18 cellular contexts compared by ENCODE assay signal in genomic region chr2:3481011-3481400, GRCh38. TPM values are rescaled to one million over a fixed set of nuclear protein-coding genes. Genes with fewer than 3 reads are reported as not detected.
A peak's percentile ranks its signal among the peaks of the same experiment; 100 is the strongest.
DNase-seq lines count a peak whose midpoint lies in the region; ATAC-seq and TF ChIP-seq lines count a peak whose summit lies in the region.
"Had no signal": no experiment of that assay in that cellular context is flagged by ENCODE, and none has a peak within 500 bp of the region (broad histone marks: within the 10 kb centered on the region; RNA-seq: fewer than 3 reads in every experiment).

No MANE protein-coding gene starts in this region.

- H3K4me3 ChIP-seq in heart left ventricle: no peak overlapping the region
- H3K4me3 ChIP-seq in MM.1S (ENCODE audit: low read length): no peak overlapping the region
- no peak overlapping the region for H3K4me3 ChIP-seq in naive thymus-derived CD4-positive, alpha-beta T cell (ENCODE audit: low read length)

- peak; percentile 8 for DNase-seq in left ventricle myocardium superior
- DNase-seq in heart left ventricle: no peak
- no peak for DNase-seq in MM.1S
- no peak for DNase-seq in naive thymus-derived CD4-positive, alpha-beta T cell
- no peak for DNase-seq in putamen (ENCODE audit: low spot score)
- no peak for DNase-seq in Kasumi-1 (lab: John Stamatoyannopoulos, UW)
- DNase-seq in AML-193 (lab: John Stamatoyannopoulos, UW): no peak
- DNase-seq: C1 segment of cervical spinal cord, DMS79 treated with DMSO at 0.1 percent for 48 hours, GF-D8, HCEC 1CT, Karpas-422, NCI-H146, NCI-H1930, NCI-H446 treated with DMSO at 0.1 percent for 48 hours, SHP77 had no signal

- intact Hi-C loops in left ventricle myocardium superior (cut with micrococcal nuclease) (no loop called here), heart left ventricle (cut with DNase I) (no loop called here)
- intact Hi-C loops in naive thymus-derived CD4-positive, alpha-beta T cell (cut with micrococcal nuclease): no loop called here

- H3K27ac Mint-ChIP-seq in naive thymus-derived CD4-positive, alpha-beta T cell: peak overlapping the region in 8 of 9 donors; percentile 47 to 84 (median 80)

- POLR2A ChIA-PET in naive thymus-derived CD4-positive, alpha-beta T cell (lab: Charles Lee): no interaction called here

- no peak overlapping the region for H2AFZ ChIP-seq in MM.1S (ENCODE audit: low read length)

- CTCF ChIA-PET in naive thymus-derived CD4-positive, alpha-beta T cell (lab: Charles Lee): no interaction called here

- no peak for TF ChIP-seq POLR2A in heart left ventricle (IDR thresholded peaks at IDR 0.05)

- H4K20me1 ChIP-seq in MM.1S (ENCODE audit: insufficient read depth, low read length): no peaks in the 10 kb centered on the region

- H3K9ac ChIP-seq in MM.1S (ENCODE audit: low read length): no peak overlapping the region

- H3K27me3 Mint-ChIP-seq in naive thymus-derived CD4-positive, alpha-beta T cell: no peaks in the 10 kb centered on the region

- H3K79me2 ChIP-seq in MM.1S (ENCODE audit: low read length): no peaks in the 10 kb centered on the region

- H3K27me3 ChIP-seq in heart left ventricle: no peaks in the 10 kb centered on the region
- no peaks in the 10 kb centered on the region for H3K27me3 ChIP-seq in MM.1S (replicated peaks; ENCODE audit: insufficient read depth, low read length)
- no peaks in the 10 kb centered on the region for H3K27me3 ChIP-seq in naive thymus-derived CD4-positive, alpha-beta T cell (ENCODE audit: control insufficient read depth in 2 of 2, insufficient read depth in 2 of 2, low read length in 2 of 2)

- no peaks in the 10 kb centered on the region for H3K9me3 Mint-ChIP-seq in naive thymus-derived CD4-positive, alpha-beta T cell

- H3K4me2 ChIP-seq in MM.1S (ENCODE audit: low read depth, low read length): peak overlapping the region; percentile 70; the same call in 1 of the 2 replicates

- peaks cover 2 to 39% (median 26%) of the 10 kb centered on the region in 7 donors for H3K4me1 Mint-ChIP-seq in naive thymus-derived CD4-positive, alpha-beta T cell

- no peak for TF ChIP-seq CTCF in heart left ventricle (IDR thresholded peaks at IDR 0.05)
- TF ChIP-seq CTCF in MM.1S (IDR thresholded peaks at IDR 0.05; ENCODE audit: low read length): no peak

- H3K9me3 ChIP-seq in heart left ventricle (no peaks in the 10 kb centered on the region), MM.1S (replicated peaks; ENCODE audit: insufficient read depth, low read length) (no peaks in the 10 kb centered on the region)
- H3K9me3 ChIP-seq in naive thymus-derived CD4-positive, alpha-beta T cell (ENCODE audit: control insufficient read depth in 2 of 3, low read length in 3 of 3): no peaks in the 10 kb centered on the region

- peaks cover 0 to 54% (median 45%) of the 10 kb centered on the region in 9 donors for H3K36me3 ChIP-seq in heart left ventricle
- no peaks in the 10 kb centered on the region for H3K36me3 ChIP-seq in MM.1S (replicated peaks; ENCODE audit: insufficient read depth, low read length)
- H3K36me3 ChIP-seq in naive thymus-derived CD4-positive, alpha-beta T cell (ENCODE audit: control insufficient read depth in 2 of 3, insufficient read depth in 3 of 3, low read length in 3 of 3): peaks cover 0 to 46% (median 0%) of the 10 kb centered on the region in 3 experiments

- 82 to 91% (median 89%) methylated on average over 5 of the region's 5 CpGs for WGBS in heart left ventricle, 4 donors

- H3K4me1 ChIP-seq in heart left ventricle (no peaks in the 10 kb centered on the region), MM.1S (ENCODE audit: low read length) (peaks cover 14% of the 10 kb centered on the region)
- H3K4me1 ChIP-seq in naive thymus-derived CD4-positive, alpha-beta T cell (ENCODE audit: control insufficient read depth in 2 of 2, insufficient read depth in 2 of 2, low read length in 2 of 2): no peaks in the 10 kb centered on the region

- peaks cover 13% of the 10 kb centered on the region for H3F3A ChIP-seq in MM.1S (ENCODE audit: insufficient read depth, low read length)

- H3K27ac ChIP-seq in heart left ventricle (no peak overlapping the region), MM.1S (ENCODE audit: low read length) (peak overlapping the region; percentile 85; the same call in 1 of the 2 replicates)
- no peak overlapping the region for H3K27ac ChIP-seq in naive thymus-derived CD4-positive, alpha-beta T cell (ENCODE audit: low read depth, low read length)
- H3K27ac ChIP-seq: HL-60 had no signal

- peaks cover 3 to 38% (median 5%) of the 10 kb centered on the region in 5 donors for H3K36me3 Mint-ChIP-seq in naive thymus-derived CD4-positive, alpha-beta T cell

- peak overlapping the region in 1 of 10 donors; percentile 19 for H3K4me3 Mint-ChIP-seq in naive thymus-derived CD4-positive, alpha-beta T cell

- ATAC-seq in left ventricle myocardium superior: no peak
- ATAC-seq in heart left ventricle: no peak
- no peak for ATAC-seq in naive thymus-derived CD4-positive, alpha-beta T cell
- ATAC-seq: Panc1 had no signal

- H3K9me2 ChIP-seq in MM.1S (replicated peaks; ENCODE audit: insufficient read depth, low read length): no peaks in the 10 kb centered on the region

RNA-seq across cellular contexts. Expression of gene ADI1, which starts 38.3 kb away (rescaled TPM):
- total RNA-seq in left ventricle myocardium superior (153 TPM), heart left ventricle (100 to 1,000 TPM in 8 of 9 donors, 10 to 100 TPM in 1; 94.6 to 200 (median 172) TPM)
- 100 to 1,000 TPM in 1 of 2 donors, 10 to 100 TPM in 1; 69.2 to 139 TPM for polyA plus RNA-seq in heart left ventricle
- total RNA-seq in naive thymus-derived CD4-positive, alpha-beta T cell: 10 to 100 TPM; 26.4 to 41.7 (median 39.3) TPM
- polyA plus RNA-seq in naive thymus-derived CD4-positive, alpha-beta T cell: 10 to 100 TPM; 60.9 to 73.3 TPM
